Comparison of ENCODE assay signal across 17 cellular contexts in genomic region chr6:139316622-139317317, GRCh38. TPM values are rescaled to one million over a fixed set of nuclear protein-coding genes. Genes with fewer than 3 reads are reported as not detected.
"Had no signal": no experiment of that assay in that cellular context is flagged by ENCODE, and none has a peak within 500 bp of the region (broad histone marks: within the 10 kb centered on the region; RNA-seq: fewer than 3 reads in every experiment).

No MANE protein-coding gene starts in this region.

- H3K27ac Mint-ChIP-seq: activated CD8-positive, alpha-beta memory T cell treated with anti-CD3 and anti-CD28 coated beads, Interleukin-2, amount 10 ng/mL, durations not matched to agents 7 days and 5 days; activated naive CD8-positive, alpha-beta T cell treated with anti-CD3 and anti-CD28 coated beads, Interleukin-2, amount 50 U/mL, for 24 hours; activated T-cell treated with anti-CD3 and anti-CD28 coated beads, Interleukin-2, amount 50 U/mL, for 24 hours; stimulated activated naive CD8-positive, alpha-beta T cell treated with anti-CD3 and anti-CD28 coated beads, Interleukin-15, Interleukin-2, amounts not matched to agents 100 ng/mL and 50 ng/mL, for 24 hours had no signal

- H3K4me1 ChIP-seq: ascending aorta, esophagus muscularis mucosa, foreskin keratinocyte, heart left ventricle, left lung, upper lobe of left lung had no signal

- H3K4me3 ChIP-seq: ascending aorta, esophagus muscularis mucosa, heart left ventricle, left lung, ovary, upper lobe of left lung had no signal

- H3K27me3 Mint-ChIP-seq: activated CD8-positive, alpha-beta memory T cell treated with anti-CD3 and anti-CD28 coated beads, Interleukin-2, amount 10 ng/mL, durations not matched to agents 7 days and 5 days; activated naive CD8-positive, alpha-beta T cell treated with anti-CD3 and anti-CD28 coated beads, Interleukin-2, amount 50 U/mL, for 24 hours; activated T-cell treated with anti-CD3 and anti-CD28 coated beads, Interleukin-2, amount 50 U/mL, for 24 hours; stimulated activated naive CD8-positive, alpha-beta T cell treated with anti-CD3 and anti-CD28 coated beads, Interleukin-15, Interleukin-2, amounts not matched to agents 100 ng/mL and 50 ng/mL, for 24 hours had no signal

- H3K27ac ChIP-seq: ascending aorta, esophagus muscularis mucosa, foreskin keratinocyte, left lung, ovary, upper lobe of left lung had no signal

- DNase-seq: activated CD4-positive, alpha-beta T cell treated with anti-CD3 and anti-CD28 coated beads for 1 hour; activated CD4-positive, alpha-beta T cell treated with anti-CD3 and anti-CD28 coated beads, Interleukin-2, amount 50 U/mL, for 48 hours; activated CD8-positive, alpha-beta memory T cell treated with anti-CD3 and anti-CD28 coated beads, Interleukin-2, amount 10 ng/mL, durations not matched to agents 7 days and 5 days; activated naive CD8-positive, alpha-beta T cell treated with anti-CD3 and anti-CD28 coated beads, Interleukin-2, amount 50 U/mL, for 24 hours; activated T-cell treated with anti-CD3 and anti-CD28 coated beads, Interleukin-2, amount 50 U/mL, for 24 hours; foreskin keratinocyte; heart left ventricle; islet precursor cell; left lung; mesenchymal stem cell; ovary; stimulated activated CD4-positive, alpha-beta T cell treated with anti-CD3 and anti-CD28 coated beads, Interleukin-2, amount 100 ng/mL, for 48 hours; upper lobe of left lung had no signal

- H3K4me3 Mint-ChIP-seq: activated CD8-positive, alpha-beta memory T cell treated with anti-CD3 and anti-CD28 coated beads, Interleukin-2, amount 10 ng/mL, durations not matched to agents 7 days and 5 days; activated naive CD8-positive, alpha-beta T cell treated with anti-CD3 and anti-CD28 coated beads, Interleukin-2, amount 50 U/mL, for 24 hours; activated T-cell treated with anti-CD3 and anti-CD28 coated beads, Interleukin-2, amount 50 U/mL, for 24 hours; neural crest cell; stimulated activated naive CD8-positive, alpha-beta T cell treated with anti-CD3 and anti-CD28 coated beads, Interleukin-15, Interleukin-2, amounts not matched to agents 100 ng/mL and 50 ng/mL, for 24 hours had no signal

- H3K36me3 ChIP-seq: ascending aorta, esophagus muscularis mucosa, heart left ventricle, left lung, ovary, upper lobe of left lung had no signal

- H3K9me3 Mint-ChIP-seq: neural crest cell; stimulated activated naive CD8-positive, alpha-beta T cell treated with anti-CD3 and anti-CD28 coated beads, Interleukin-15, Interleukin-2, amounts not matched to agents 100 ng/mL and 50 ng/mL, for 24 hours had no signal

- ATAC-seq: activated CD8-positive, alpha-beta memory T cell treated with anti-CD3 and anti-CD28 coated beads, Interleukin-2, amount 10 ng/mL, durations not matched to agents 7 days and 5 days; activated naive CD8-positive, alpha-beta T cell treated with anti-CD3 and anti-CD28 coated beads, Interleukin-2, amount 50 U/mL, for 24 hours; foreskin keratinocyte; heart left ventricle; left lung had no signal

- H3K9me3 ChIP-seq: ascending aorta, esophagus muscularis mucosa, left lung, ovary, upper lobe of left lung had no signal

- H3K27me3 ChIP-seq: ascending aorta, esophagus muscularis mucosa, foreskin keratinocyte, heart left ventricle, left lung, ovary, upper lobe of left lung had no signal

RNA-seq across cellular contexts. Expression of gene TXLNB, which starts 25.0 kb away (rescaled TPM):
- total RNA-seq: ascending aorta, foreskin keratinocyte had no signal
- polyA plus RNA-seq: foreskin keratinocyte had no signal
